Comparison of ENCODE assay signal across 8 cellular contexts in genomic region chr17:5587431-5588032, GRCh38. TPM values are rescaled to one million over a fixed set of nuclear protein-coding genes. Genes with fewer than 3 reads are reported as not detected.
DNase-seq lines count a peak whose midpoint lies in the region; ATAC-seq and TF ChIP-seq lines count a peak whose summit lies in the region.

No MANE protein-coding gene starts in this region.

- no peaks in the 10 kb centered on the region for H3F3A ChIP-seq in SU-DHL-6 (ENCODE audit: insufficient read depth)

- peaks cover 10% of the 10 kb centered on the region for H3K27me3 Mint-ChIP-seq in MCF 10A (ENCODE audit: insufficient read depth, unreplicated experiment)

- no peak overlapping the region for H3K4me3 ChIP-seq in NB4 (ENCODE audit: low read depth, low read length)
- no peak overlapping the region for H3K4me3 ChIP-seq in SU-DHL-6 (ENCODE audit: insufficient read depth, low read length, poor library complexity, severe bottlenecking)

- H3K9me3 ChIP-seq in SU-DHL-6 (ENCODE audit: insufficient read depth, low read length): no peaks in the 10 kb centered on the region

- no peak overlapping the region for H3K27ac ChIP-seq in SU-DHL-6 (ENCODE audit: low read depth, low read length)

- H3K4me2 ChIP-seq in SU-DHL-6 (ENCODE audit: low read depth, low read length, poor library complexity, severe bottlenecking): no peak overlapping the region

- POLR2A ChIA-PET in MCF 10A (lab: Yijun Ruan, JAX): interaction anchor here (0.6 to 1.2 kb wide), 3 partner anchors 46 to 964 kb away, joined by 3 read pairs; no protein-coding TSS in a partner anchor

- H3K27ac Mint-ChIP-seq in MCF 10A (ENCODE audit: low read depth, unreplicated experiment): peak overlapping the region; percentile 1

- no peaks in the 10 kb centered on the region for H3K9me3 Mint-ChIP-seq in MCF 10A (ENCODE audit: unreplicated experiment)

- intact Hi-C loops in MCF 10A (cut with micrococcal nuclease): loop anchor here (1.0 kb wide), 3 partner anchors 692 to 849 kb away; no protein-coding TSS in a partner anchor

- H3K36me3 ChIP-seq in SU-DHL-6 (ENCODE audit: low read length): no peaks in the 10 kb centered on the region

- H3K27me3 ChIP-seq in SU-DHL-6 (ENCODE audit: low read length): no peaks in the 10 kb centered on the region

- peak; percentile 55 for DNase-seq in activated gamma-delta T cell treated with Interleukin-2 at 50 U/mL for 16 hours
- no peak for DNase-seq in activated gamma-delta T cell (lab: John Stamatoyannopoulos, UW)
- peak; percentile 72 for DNase-seq in NB4 (ENCODE audit: low read depth)
- peak; percentile 89 for DNase-seq in MCF 10A (ENCODE audit: unreplicated experiment)
- DNase-seq in left kidney (ENCODE audit: low read depth, low spot score): peak; percentile 93
- DNase-seq in stimulated activated naive CD4-positive, alpha-beta T cell (lab: John Stamatoyannopoulos, UW): peak in 5 of 6 experiments; percentile 34 to 89 (median 67)

- BruUV-seq in MCF 10A (replicated peaks; lab: Mats Ljungman, UMichigan): no TSS peak

- peaks cover 2% of the 10 kb centered on the region for H3K36me3 Mint-ChIP-seq in MCF 10A (ENCODE audit: insufficient read depth, unreplicated experiment)

- no peak for TF ChIP-seq POLR2A in NB4 (IDR thresholded peaks at IDR 0.05; ENCODE audit: extremely low read depth, insufficient read length)

- CTCF ChIA-PET in MCF 10A (lab: Yijun Ruan, JAX): interaction anchor here (0.6 to 1.7 kb wide), 11 partner anchors 18 to 854 kb away, joined by 3 to 10 read pairs (median 3); partner anchors contain the start of gene AIPL1

- H3K9ac ChIP-seq in SU-DHL-6 (ENCODE audit: low read length): no peak overlapping the region

- H3K9me2 ChIP-seq in SU-DHL-6 (replicated peaks; ENCODE audit: insufficient read depth, low read length): no peaks in the 10 kb centered on the region

- TF ChIP-seq CTCF in NB4 (IDR thresholded peaks at IDR 0.05; ENCODE audit: low read depth, low read length) (peak; percentile 72), SU-DHL-6 (IDR thresholded peaks at IDR 0.05; ENCODE audit: insufficient read depth, low read length, poor library complexity, severe bottlenecking) (peak; percentile 67), MCF 10A (IDR thresholded peaks at IDR 0.05; ENCODE audit: unreplicated experiment) (peak; percentile 93)

- peak overlapping the region; percentile 2 for H3K4me3 Mint-ChIP-seq in MCF 10A (ENCODE audit: unreplicated experiment)

- no peaks in the 10 kb centered on the region for H3K79me2 ChIP-seq in SU-DHL-6 (ENCODE audit: insufficient read depth, low read length)

- peaks cover 26% of the 10 kb centered on the region for H3K4me1 Mint-ChIP-seq in MCF 10A (ENCODE audit: insufficient read depth, unreplicated experiment)

- H2AFZ ChIP-seq in SU-DHL-6 (ENCODE audit: low read depth, low read length, severe bottlenecking): no peak overlapping the region

- no peak for ATAC-seq in HG03457 (IDR thresholded peaks at IDR 0.05; ENCODE audit: unreplicated experiment)

- no peaks in the 10 kb centered on the region for H4K20me1 ChIP-seq in SU-DHL-6 (ENCODE audit: low read depth, low read length)

RNA-seq across cellular contexts. Expression of gene NLRP1, which starts 3.2 kb away (rescaled TPM):
- total RNA-seq in MCF 10A (2022): 29.0 and 33.5 TPM in 2 replicates
